ENCODE assay signal across 1 cellular context in genomic region chr20:25309395-25310267, GRCh38.
TF ChIP-seq lines count a peak whose summit lies in the region.

No MANE protein-coding gene starts in this region.

TF ChIP-seq in HepG2, 621 proteins besides CTCF, POLR2A, EP300 and RAD21 (continued from another document and continues in another):
- TF ChIP-seq, protein P1, sequence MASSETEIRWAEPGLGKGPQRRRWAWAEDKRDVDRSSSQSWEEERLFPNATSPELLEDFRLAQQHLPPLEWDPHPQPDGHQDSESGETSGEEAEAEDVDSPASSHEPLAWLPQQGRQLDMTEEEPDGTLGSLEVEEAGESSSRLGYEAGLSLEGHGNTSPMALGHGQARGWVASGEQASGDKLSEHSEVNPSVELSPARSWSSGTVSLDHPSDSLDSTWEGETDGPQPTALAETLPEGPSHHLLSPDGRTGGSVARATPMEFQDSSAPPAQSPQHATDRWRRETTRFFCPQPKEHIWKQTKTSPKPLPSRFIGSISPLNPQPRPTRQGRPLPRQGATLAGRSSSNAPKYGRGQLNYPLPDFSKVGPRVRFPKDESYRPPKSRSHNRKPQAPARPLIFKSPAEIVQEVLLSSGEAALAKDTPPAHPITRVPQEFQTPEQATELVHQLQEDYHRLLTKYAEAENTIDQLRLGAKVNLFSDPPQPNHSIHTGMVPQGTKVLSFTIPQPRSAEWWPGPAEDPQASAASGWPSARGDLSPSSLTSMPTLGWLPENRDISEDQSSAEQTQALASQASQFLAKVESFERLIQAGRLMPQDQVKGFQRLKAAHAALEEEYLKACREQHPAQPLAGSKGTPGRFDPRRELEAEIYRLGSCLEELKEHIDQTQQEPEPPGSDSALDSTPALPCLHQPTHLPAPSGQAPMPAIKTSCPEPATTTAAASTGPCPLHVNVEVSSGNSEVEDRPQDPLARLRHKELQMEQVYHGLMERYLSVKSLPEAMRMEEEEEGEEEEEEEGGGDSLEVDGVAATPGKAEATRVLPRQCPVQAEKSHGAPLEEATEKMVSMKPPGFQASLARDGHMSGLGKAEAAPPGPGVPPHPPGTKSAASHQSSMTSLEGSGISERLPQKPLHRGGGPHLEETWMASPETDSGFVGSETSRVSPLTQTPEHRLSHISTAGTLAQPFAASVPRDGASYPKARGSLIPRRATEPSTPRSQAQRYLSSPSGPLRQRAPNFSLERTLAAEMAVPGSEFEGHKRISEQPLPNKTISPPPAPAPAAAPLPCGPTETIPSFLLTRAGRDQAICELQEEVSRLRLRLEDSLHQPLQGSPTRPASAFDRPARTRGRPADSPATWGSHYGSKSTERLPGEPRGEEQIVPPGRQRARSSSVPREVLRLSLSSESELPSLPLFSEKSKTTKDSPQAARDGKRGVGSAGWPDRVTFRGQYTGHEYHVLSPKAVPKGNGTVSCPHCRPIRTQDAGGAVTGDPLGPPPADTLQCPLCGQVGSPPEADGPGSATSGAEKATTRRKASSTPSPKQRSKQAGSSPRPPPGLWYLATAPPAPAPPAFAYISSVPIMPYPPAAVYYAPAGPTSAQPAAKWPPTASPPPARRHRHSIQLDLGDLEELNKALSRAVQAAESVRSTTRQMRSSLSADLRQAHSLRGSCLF (CRISPR knock-in tag; IDR thresholded peaks at IDR 0.05; ENCODE audit: borderline replicate concordance) = no peak
- TF ChIP-seq, protein P2, sequence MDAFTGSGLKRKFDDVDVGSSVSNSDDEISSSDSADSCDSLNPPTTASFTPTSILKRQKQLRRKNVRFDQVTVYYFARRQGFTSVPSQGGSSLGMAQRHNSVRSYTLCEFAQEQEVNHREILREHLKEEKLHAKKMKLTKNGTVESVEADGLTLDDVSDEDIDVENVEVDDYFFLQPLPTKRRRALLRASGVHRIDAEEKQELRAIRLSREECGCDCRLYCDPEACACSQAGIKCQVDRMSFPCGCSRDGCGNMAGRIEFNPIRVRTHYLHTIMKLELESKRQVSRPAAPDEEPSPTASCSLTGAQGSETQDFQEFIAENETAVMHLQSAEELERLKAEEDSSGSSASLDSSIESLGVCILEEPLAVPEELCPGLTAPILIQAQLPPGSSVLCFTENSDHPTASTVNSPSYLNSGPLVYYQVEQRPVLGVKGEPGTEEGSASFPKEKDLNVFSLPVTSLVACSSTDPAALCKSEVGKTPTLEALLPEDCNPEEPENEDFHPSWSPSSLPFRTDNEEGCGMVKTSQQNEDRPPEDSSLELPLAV (CRISPR knock-in tag; conservative IDR thresholded peaks at IDR 0.05; ENCODE audit: low read depth) = no peak
- TF ChIP-seq TGIF2 (CRISPR knock-in tag; IDR thresholded peaks at IDR 0.05) (no peak), ZNF672 (CRISPR knock-in tag; IDR thresholded peaks at IDR 0.05) (no peak), ZMYM4 (CRISPR knock-in tag; IDR thresholded peaks at IDR 0.05) (no peak), GRHL1 (CRISPR knock-in tag; conservative IDR thresholded peaks at IDR 0.05) (no peak), SOX5 (CRISPR knock-in tag; IDR thresholded peaks at IDR 0.05; ENCODE audit: borderline replicate concordance) (no peak), ZSCAN20 (CRISPR knock-in tag; IDR thresholded peaks at IDR 0.05; ENCODE audit: borderline replicate concordance) (no peak), NR2F1 (CRISPR knock-in tag; IDR thresholded peaks at IDR 0.05) (peak; percentile 84 to 89), NFRKB (IDR thresholded peaks at IDR 0.05) (no peak), ZNF101 (CRISPR knock-in tag; IDR thresholded peaks at IDR 0.05; ENCODE audit: borderline replicate concordance, low read depth) (no peak), ZNF670 (CRISPR knock-in tag; IDR thresholded peaks at IDR 0.05; ENCODE audit: borderline replicate concordance) (no peak), ZNF788 (CRISPR knock-in tag; IDR thresholded peaks at IDR 0.05; ENCODE audit: borderline replicate concordance) (0 out of 2 replicates have a peak, but pooled peaks have one; percentile 35), ZNF124 (CRISPR knock-in tag; IDR thresholded peaks at IDR 0.05) (no peak), ADNP (CRISPR knock-in tag; IDR thresholded peaks at IDR 0.05) (no peak; the same call in 1 of the 2 replicates), ZNF496 (CRISPR knock-in tag; IDR thresholded peaks at IDR 0.05; ENCODE audit: insufficient replicate concordance) (no peak), ZBTB42 (CRISPR knock-in tag; IDR thresholded peaks at IDR 0.05) (no peak), SOX6 (IDR thresholded peaks at IDR 0.05) (no peak), SOX6 (CRISPR knock-in tag; IDR thresholded peaks at IDR 0.05) (no peak), ZNF644 (CRISPR knock-in tag; IDR thresholded peaks at IDR 0.05; ENCODE audit: low read depth) (no peak; the same call in 1 of the 2 replicates), GATAD2A (CRISPR knock-in tag; IDR thresholded peaks at IDR 0.05) (peak; percentile 55; the same call in 1 of the 2 replicates), RBM22 (optimal IDR thresholded peaks at IDR 0.05; ENCODE audit: low read length) (no peak), PHF20 (CRISPR knock-in tag; IDR thresholded peaks at IDR 0.05) (no peak), ZNF234 (CRISPR knock-in tag; conservative IDR thresholded peaks at IDR 0.05) (no peak), TFAP4 (IDR thresholded peaks at IDR 0.05; ENCODE audit: borderline replicate concordance, low read depth) (peak; percentile 83; the same call in 1 of the 2 replicates), AGO2 (optimal IDR thresholded peaks at IDR 0.05; ENCODE audit: low read depth, low read length) (peak; percentile 85), RNF2 (conservative IDR thresholded peaks at IDR 0.05; ENCODE audit: low read depth) (no peak), SALL2 (CRISPR knock-in tag; IDR thresholded peaks at IDR 0.05) (no peak; the same call in 1 of the 2 replicates), SALL1 (CRISPR knock-in tag; IDR thresholded peaks at IDR 0.05) (peak; percentile 52; the same call in 1 of the 2 replicates), ZSCAN31 (CRISPR knock-in tag; IDR thresholded peaks at IDR 0.05; ENCODE audit: low read depth) (no peak), HNF4G (IDR thresholded peaks at IDR 0.05; ENCODE audit: borderline replicate concordance, low read depth, low read length) (no peak), HNF4G (CRISPR knock-in tag; IDR thresholded peaks at IDR 0.05; ENCODE audit: borderline replicate concordance, low read depth) (no peak; the same call in 1 of the 2 replicates), TMF1 (CRISPR knock-in tag; IDR thresholded peaks at IDR 0.05; ENCODE audit: low read depth) (0 out of 2 replicates have a peak, but pooled peaks have one; percentile 19), ELF4 (CRISPR knock-in tag; IDR thresholded peaks at IDR 0.05; ENCODE audit: borderline replicate concordance) (no peak)
- TF ChIP-seq, protein P3, sequence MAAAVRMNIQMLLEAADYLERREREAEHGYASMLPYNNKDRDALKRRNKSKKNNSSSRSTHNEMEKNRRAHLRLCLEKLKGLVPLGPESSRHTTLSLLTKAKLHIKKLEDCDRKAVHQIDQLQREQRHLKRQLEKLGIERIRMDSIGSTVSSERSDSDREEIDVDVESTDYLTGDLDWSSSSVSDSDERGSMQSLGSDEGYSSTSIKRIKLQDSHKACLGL (CRISPR knock-in tag; IDR thresholded peaks at IDR 0.05) = no peak
- TF ChIP-seq, protein P4, sequence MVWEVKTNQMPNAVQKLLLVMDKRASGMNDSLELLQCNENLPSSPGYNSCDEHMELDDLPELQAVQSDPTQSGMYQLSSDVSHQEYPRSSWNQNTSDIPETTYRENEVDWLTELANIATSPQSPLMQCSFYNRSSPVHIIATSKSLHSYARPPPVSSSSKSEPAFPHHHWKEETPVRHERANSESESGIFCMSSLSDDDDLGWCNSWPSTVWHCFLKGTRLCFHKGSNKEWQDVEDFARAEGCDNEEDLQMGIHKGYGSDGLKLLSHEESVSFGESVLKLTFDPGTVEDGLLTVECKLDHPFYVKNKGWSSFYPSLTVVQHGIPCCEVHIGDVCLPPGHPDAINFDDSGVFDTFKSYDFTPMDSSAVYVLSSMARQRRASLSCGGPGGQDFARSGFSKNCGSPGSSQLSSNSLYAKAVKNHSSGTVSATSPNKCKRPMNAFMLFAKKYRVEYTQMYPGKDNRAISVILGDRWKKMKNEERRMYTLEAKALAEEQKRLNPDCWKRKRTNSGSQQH (CRISPR knock-in tag; IDR thresholded peaks at IDR 0.05; ENCODE audit: low read depth) = no peak
- TF ChIP-seq, protein P5, sequence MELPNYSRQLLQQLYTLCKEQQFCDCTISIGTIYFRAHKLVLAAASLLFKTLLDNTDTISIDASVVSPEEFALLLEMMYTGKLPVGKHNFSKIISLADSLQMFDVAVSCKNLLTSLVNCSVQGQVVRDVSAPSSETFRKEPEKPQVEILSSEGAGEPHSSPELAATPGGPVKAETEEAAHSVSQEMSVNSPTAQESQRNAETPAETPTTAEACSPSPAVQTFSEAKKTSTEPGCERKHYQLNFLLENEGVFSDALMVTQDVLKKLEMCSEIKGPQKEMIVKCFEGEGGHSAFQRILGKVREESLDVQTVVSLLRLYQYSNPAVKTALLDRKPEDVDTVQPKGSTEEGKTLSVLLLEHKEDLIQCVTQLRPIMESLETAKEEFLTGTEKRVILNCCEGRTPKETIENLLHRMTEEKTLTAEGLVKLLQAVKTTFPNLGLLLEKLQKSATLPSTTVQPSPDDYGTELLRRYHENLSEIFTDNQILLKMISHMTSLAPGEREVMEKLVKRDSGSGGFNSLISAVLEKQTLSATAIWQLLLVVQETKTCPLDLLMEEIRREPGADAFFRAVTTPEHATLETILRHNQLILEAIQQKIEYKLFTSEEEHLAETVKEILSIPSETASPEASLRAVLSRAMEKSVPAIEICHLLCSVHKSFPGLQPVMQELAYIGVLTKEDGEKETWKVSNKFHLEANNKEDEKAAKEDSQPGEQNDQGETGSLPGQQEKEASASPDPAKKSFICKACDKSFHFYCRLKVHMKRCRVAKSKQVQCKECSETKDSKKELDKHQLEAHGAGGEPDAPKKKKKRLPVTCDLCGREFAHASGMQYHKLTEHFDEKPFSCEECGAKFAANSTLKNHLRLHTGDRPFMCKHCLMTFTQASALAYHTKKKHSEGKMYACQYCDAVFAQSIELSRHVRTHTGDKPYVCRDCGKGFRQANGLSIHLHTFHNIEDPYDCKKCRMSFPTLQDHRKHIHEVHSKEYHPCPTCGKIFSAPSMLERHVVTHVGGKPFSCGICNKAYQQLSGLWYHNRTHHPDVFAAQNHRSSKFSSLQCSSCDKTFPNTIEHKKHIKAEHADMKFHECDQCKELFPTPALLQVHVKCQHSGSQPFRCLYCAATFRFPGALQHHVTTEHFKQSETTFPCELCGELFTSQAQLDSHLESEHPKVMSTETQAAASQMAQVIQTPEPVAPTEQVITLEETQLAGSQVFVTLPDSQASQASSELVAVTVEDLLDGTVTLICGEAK (IDR thresholded peaks at IDR 0.05) = no peak
- TF ChIP-seq, protein P5 (CRISPR knock-in tag; IDR thresholded peaks at IDR 0.05) = no peak
- TF ChIP-seq, protein P6, sequence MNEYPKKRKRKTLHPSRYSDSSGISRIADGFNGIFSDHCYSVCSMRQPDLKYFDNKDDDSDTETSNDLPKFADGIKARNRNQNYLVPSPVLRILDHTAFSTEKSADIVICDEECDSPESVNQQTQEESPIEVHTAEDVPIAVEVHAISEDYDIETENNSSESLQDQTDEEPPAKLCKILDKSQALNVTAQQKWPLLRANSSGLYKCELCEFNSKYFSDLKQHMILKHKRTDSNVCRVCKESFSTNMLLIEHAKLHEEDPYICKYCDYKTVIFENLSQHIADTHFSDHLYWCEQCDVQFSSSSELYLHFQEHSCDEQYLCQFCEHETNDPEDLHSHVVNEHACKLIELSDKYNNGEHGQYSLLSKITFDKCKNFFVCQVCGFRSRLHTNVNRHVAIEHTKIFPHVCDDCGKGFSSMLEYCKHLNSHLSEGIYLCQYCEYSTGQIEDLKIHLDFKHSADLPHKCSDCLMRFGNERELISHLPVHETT (CRISPR knock-in tag; conservative IDR thresholded peaks at IDR 0.05) = no peak
